In the genomic region with DNA sequence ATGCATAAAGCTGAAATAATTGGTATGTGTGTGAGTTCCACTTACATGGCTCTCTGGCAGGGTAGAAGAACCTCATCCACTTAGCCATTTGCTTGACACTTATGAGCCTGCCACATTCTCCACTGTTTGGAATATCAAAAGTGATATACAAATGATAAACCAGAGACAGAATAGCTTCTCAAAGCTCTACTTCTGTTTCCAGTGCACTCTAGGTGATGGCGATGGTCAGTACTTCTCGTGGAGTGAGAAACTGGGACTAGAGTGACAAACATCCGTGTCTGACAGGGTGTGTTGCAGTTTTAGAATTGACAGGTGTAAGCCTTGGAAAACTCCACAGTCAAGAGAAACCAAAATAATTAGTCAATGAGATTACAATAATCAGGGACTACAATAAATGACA, we compare ENCODE assay signal across 32 cellular contexts.
"Had no signal": no experiment of that assay in that cellular context is flagged by ENCODE, and none has a peak within 500 bp of the region (broad histone marks: within the 10 kb centered on the region; RNA-seq: fewer than 3 reads in every experiment).

No MANE protein-coding gene starts in this region.

- H3K4me3 ChIP-seq: MG63 had no signal

- DNase-seq: Karpas-422, Kasumi-1, KBM-7, KG1, MG63, MM.1S, MV-4-11, NCI-H1048, NCI-H1092, NCI-H1092 treated with DMSO at 0.1 percent for 48 hours, NCI-H1105, NCI-H1417, NCI-H1417 treated with DMSO at 0.1 percent for 48 hours, NCI-H1436, NCI-H1436 treated with DMSO at 0.1 percent for 48 hours, NCI-H146, NCI-H1694, NCI-H1694 treated with DMSO at 0.1 percent for 48 hours, NCI-H187, NCI-H187 treated with DMSO at 0.1 percent for 48 hours, NCI-H1930, NCI-H2029, NCI-H2029 treated with DMSO at 0.1 percent for 48 hours, NCI-H2081, NCI-H2081 treated with DMSO at 0.1 percent for 48 hours, NCI-H2107, NCI-H2171, NCI-H2171 treated with DMSO at 0.1 percent for 48 hours, NCI-H2227 treated with DMSO at 0.1 percent for 48 hours, NCI-H226, NCI-H345 had no signal

- H3K9me3 ChIP-seq: MG63 had no signal

- H3K36me3 ChIP-seq: MG63 had no signal

- H3K27me3 ChIP-seq: MG63 had no signal

- H3K27ac ChIP-seq: KMS-11 had no signal

- H3K4me2 ChIP-seq: KMS-11 had no signal
